8 cellular contexts compared by ENCODE assay signal in genomic region chr9:129414377-129415021, GRCh38.
DNase-seq lines count a peak whose midpoint lies in the region; FAIRE-seq and TF ChIP-seq lines count a peak whose summit lies in the region.

No MANE protein-coding gene starts in this region.

- H3K23ac ChIP-seq in H1 (ENCODE audit: insufficient read length) = no peak overlapping the region

- POLR2A ChIA-PET in H1 (lab: Charles Lee; ENCODE audit: partially characterized antibody) = interaction anchor here (1.0 to 1.9 kb wide), 3 partner anchors 16 to 82 kb away, joined by 3 to 5 read pairs (median 4); no protein-coding TSS in a partner anchor

- H3K27ac ChIP-seq in H1 (ENCODE audit: low read depth, low read length) (peak overlapping the region; percentile 97; the same call in 1 of the 2 replicates), muscle layer of duodenum (ENCODE audit: low read length) (peak overlapping the region; percentile 90), transverse colon (peak overlapping the region; percentile 97 to 100 (median 99))

- CTCF ChIA-PET in H1 (lab: Charles Lee; ENCODE audit: partially characterized antibody) = interaction anchor here (1.3 to 2.0 kb wide), 2 partner anchors 23 to 242 kb away, joined by 3 to 8 read pairs; no protein-coding TSS in a partner anchor

- H3K56ac ChIP-seq in H1 (replicated peaks; ENCODE audit: insufficient read length, low read depth, low read length) = no peak overlapping the region

- no peak overlapping the region for H3K14ac ChIP-seq in H1 (ENCODE audit: insufficient read length)

- H4K8ac ChIP-seq in H1 (ENCODE audit: extremely low read depth, insufficient read depth, low read length) = peak overlapping the region; percentile 99

- DNase-seq in activated T-cell treated with anti-CD3 and anti-CD28 coated beads for 1 hour (ENCODE audit: low read depth) = peak; percentile 30
- DNase-seq in activated T-cell treated with anti-CD3 and anti-CD28 coated beads, Interleukin-2, amount 50 U/mL, for 48 hours = no peak
- DNase-seq in activated CD4-positive, alpha-beta T cell treated with anti-CD3 and anti-CD28 coated beads for 1 hour = peak; percentile 36
- DNase-seq in H1 (ENCODE audit: low read depth in 1 of 2, low spot score in 2 of 2) = no peak
- peak; percentile 45 for DNase-seq in transverse colon
- DNase-seq in NCI-H2171 (lab: John Stamatoyannopoulos, UW) = no peak
- no peak for DNase-seq in NCI-H2029 treated with DMSO at 0.1 percent for 48 hours (lab: John Stamatoyannopoulos, UW)

- H3K79me1 ChIP-seq in H1 (ENCODE audit: low read depth, low read length) = no peaks in the 10 kb centered on the region

- peak overlapping the region; percentile 92 for H2BK120ac ChIP-seq in H1 (replicated peaks; ENCODE audit: low read depth, low read length)

- H2AK5ac ChIP-seq in H1 (ENCODE audit: low read depth, low read length) = 0 out of 2 replicates have a peak overlapping the region, but pooled peaks have one; percentile 70

- H2BK20ac ChIP-seq in H1 (ENCODE audit: low read length) = no peak overlapping the region

- no peak overlapping the region for H2AFZ ChIP-seq in H1 (ENCODE audit: low read length)

- H2BK12ac ChIP-seq in H1 (ENCODE audit: low read depth, low read length) = peak overlapping the region; percentile 18; the same call in 1 of the 2 replicates

- H2BK5ac ChIP-seq in H1 (ENCODE audit: low read depth, low read length) = no peak overlapping the region

- WGBS in H1 (ENCODE audit: extremely low coverage in 1 of 2, insufficient coverage in 1 of 2, insufficient read length in 1 of 2, insufficient replicate concordance in 2 of 2, low coverage in 1 of 2, low lambda C conversion rate in 2 of 2, missing lambda C conversion rate in 1 of 2), 2 experiments = 34% methylated on average over 30 of the region's 32 CpGs; no CpG with 5 or more reads in 1 of the 2 experiments
- WGBS in transverse colon (ENCODE audit: low coverage in 1 of 2), 2 donors = 41% methylated on average over 32 of the region's 32 CpGs; no CpG with 5 or more reads in 1 of the 2 donors

- peak overlapping the region; percentile 13 to 88 (median 34); a peak in 6 of 8 replicates for H3K4me3 ChIP-seq in H1 (ENCODE audit: extremely low read depth in 1 of 4, insufficient read depth in 2 of 4, low read depth in 3 of 4, low read length in 4 of 4)
- peak overlapping the region; percentile 37 to 57 for H3K4me3 ChIP-seq in muscle layer of duodenum (ENCODE audit: low read depth in 1 of 2, low read length in 2 of 2)
- H3K4me3 ChIP-seq in transverse colon = peak overlapping the region in 3 of 4 donors; percentile 49 to 63 (median 62)

- peak overlapping the region; percentile 69 to 89 for H3K4me2 ChIP-seq in H1 (ENCODE audit: insufficient read depth in 1 of 2, low read depth in 2 of 2, low read length in 2 of 2)

- H3K36me3 ChIP-seq in H1 (ENCODE audit: control insufficient read depth in 2 of 4, insufficient read depth in 4 of 4, low read length in 3 of 4) (no peaks in the 10 kb centered on the region), muscle layer of duodenum (ENCODE audit: control insufficient read depth in 1 of 2, insufficient read depth in 2 of 2, low read length in 2 of 2) (no peaks in the 10 kb centered on the region), transverse colon (no peaks in the 10 kb centered on the region)

- TF ChIP-seq EP300 in H1 (IDR thresholded peaks at IDR 0.05; ENCODE audit: borderline replicate concordance in 1 of 2, low read depth in 2 of 2, low read length in 2 of 2) (no peak), transverse colon (IDR thresholded peaks at IDR 0.05; ENCODE audit: low read depth) (no peak)

- intact Hi-C loops in transverse colon (cut with DNase I; ENCODE audit: low total_unique reads) = no loop called here

- no peak for TF ChIP-seq RAD21 in H1 (IDR thresholded peaks at IDR 0.05 in 1 of 2, conservative IDR thresholded peaks at IDR 0.05 in 1 of 2; ENCODE audit: low read depth in 2 of 2, low read length in 2 of 2)

- H4K20me1 ChIP-seq in H1 (replicated peaks in 1 of 2; ENCODE audit: control insufficient read depth in 1 of 2, insufficient read depth in 2 of 2, low read length in 2 of 2) = peaks cover 0 to 4% of the 10 kb centered on the region in 2 experiments

- FAIRE-seq in H1 (lab: Jason Lieb, UNC) = no peak

- H4K5ac ChIP-seq in H1 (ENCODE audit: insufficient read length, low read depth, low read length) = peak overlapping the region; percentile 70

- H3K27me3 ChIP-seq in H1 (replicated peaks in 1 of 4; ENCODE audit: control insufficient read depth in 3 of 4, extremely low read depth in 1 of 4, insufficient read depth in 3 of 4, low read length in 3 of 4) (peaks cover 0 to 6% (median 0%) of the 10 kb centered on the region in 4 experiments; a peak in 5 of 7 replicates), muscle layer of duodenum (ENCODE audit: low read depth, low read length) (no peaks in the 10 kb centered on the region), transverse colon (no peaks in the 10 kb centered on the region)

- H3K79me2 ChIP-seq in H1 (ENCODE audit: control insufficient read depth in 1 of 2, insufficient read depth in 2 of 2, low read length in 2 of 2) = no peaks in the 10 kb centered on the region

- H2BK15ac ChIP-seq in H1 (ENCODE audit: low read length) = peak overlapping the region; percentile 99

- in situ Hi-C loops in transverse colon (cut with MboI; ENCODE audit: low pct_ligation_motif_present in 1 of 4, low pct_unique_long_range_greater_than_20kb in 1 of 4, low sequenced_read_pairs in 3 of 4) = no loop called here

- peaks cover 7% of the 10 kb centered on the region; the same call in 1 of the 2 replicates for H3K23me2 ChIP-seq in H1 (ENCODE audit: low read depth, low read length)

- no peak for TF ChIP-seq CTCF in H1 (IDR thresholded peaks at IDR 0.05; ENCODE audit: control extremely low read depth in 1 of 3, insufficient read depth in 1 of 3, low read depth in 1 of 3, low read length in 3 of 3)
- no peak for TF ChIP-seq CTCF in transverse colon (IDR thresholded peaks at IDR 0.05)

- H3K4me1 ChIP-seq in H1 (replicated peaks in 1 of 4; ENCODE audit: control insufficient read depth in 3 of 4, insufficient read depth in 4 of 4, low read length in 3 of 4) (peaks cover 0 to 24% (median 18%) of the 10 kb centered on the region in 4 experiments; a peak in 6 of 7 replicates), muscle layer of duodenum (ENCODE audit: control insufficient read depth in 1 of 2, insufficient read depth in 2 of 2, low read length in 2 of 2) (peaks cover 7 to 20% of the 10 kb centered on the region in 2 donors), transverse colon (peaks cover 18 to 27% (median 26%) of the 10 kb centered on the region in 4 donors)

- H3K9me3 ChIP-seq in H1 (ENCODE audit: insufficient read depth in 2 of 2, low read depth in 1 of 2, low read length in 1 of 2) (peaks cover 0 to 5% of the 10 kb centered on the region in 2 experiments; a peak in 2 of 4 replicates), muscle layer of duodenum (ENCODE audit: control insufficient read depth in 1 of 2, low read length in 2 of 2) (no peaks in the 10 kb centered on the region), transverse colon (no peaks in the 10 kb centered on the region)

- peak overlapping the region in 2 of 4 experiments; percentile 74 to 88; a peak in 2 of 7 replicates for H3K9ac ChIP-seq in H1 (replicated peaks in 1 of 4; ENCODE audit: extremely low read depth in 1 of 4, low read depth in 3 of 4, low read length in 3 of 4)

- peak overlapping the region; percentile 91 for H4K91ac ChIP-seq in H1 (replicated peaks; ENCODE audit: insufficient read length, low read length)

- TF ChIP-seq POLR2A in H1 (IDR thresholded peaks at IDR 0.05; ENCODE audit: control extremely low read depth in 1 of 2, low read depth in 2 of 2, low read length in 2 of 2) (no peak), transverse colon (IDR thresholded peaks at IDR 0.05) (no peak)

- no peak overlapping the region for H3K4ac ChIP-seq in H1 (replicated peaks; ENCODE audit: insufficient read length, low read depth, low read length)

- peak overlapping the region; percentile 87; the same call in 1 of the 2 replicates for H3K18ac ChIP-seq in H1 (ENCODE audit: extremely low read depth, low read length)

TF ChIP-seq in H1, 55 proteins besides CTCF, POLR2A, EP300 and RAD21:
- TF ChIP-seq EGR1 (IDR thresholded peaks at IDR 0.05; ENCODE audit: borderline replicate concordance, low read depth, low read length) = no peak
- TF ChIP-seq ZNF274 (IDR thresholded peaks at IDR 0.05; ENCODE audit: borderline replicate concordance, extremely low read depth, low read length) = no peak
- no peak for TF ChIP-seq HDAC6 (IDR thresholded peaks at IDR 0.05; ENCODE audit: low read depth, low read length)
- TF ChIP-seq SP2 (IDR thresholded peaks at IDR 0.05; ENCODE audit: low read length) = no peak
- no peak for TF ChIP-seq TAF1 (IDR thresholded peaks at IDR 0.05; ENCODE audit: low read depth, low read length)
- no peak for TF ChIP-seq JUND (IDR thresholded peaks at IDR 0.05; ENCODE audit: low read length)
- no peak for TF ChIP-seq KDM1A (IDR thresholded peaks at IDR 0.05; ENCODE audit: borderline replicate concordance, low read length)
- no peak for TF ChIP-seq SRF (IDR thresholded peaks at IDR 0.05; ENCODE audit: low read depth, low read length)
- TF ChIP-seq POLR2AphosphoS5 (IDR thresholded peaks at IDR 0.05; ENCODE audit: low read depth, low read length) = no peak
- TF ChIP-seq BCL11A (IDR thresholded peaks at IDR 0.05; ENCODE audit: low read depth in 2 of 2, low read length in 2 of 2) = no peak
- TF ChIP-seq CHD2 (IDR thresholded peaks at IDR 0.05; ENCODE audit: low read length) = no peak
- TF ChIP-seq EZH2 (IDR thresholded peaks at IDR 0.05; ENCODE audit: low read depth, low read length, severe bottlenecking) = no peak
- no peak for TF ChIP-seq SIX5 (IDR thresholded peaks at IDR 0.05; ENCODE audit: low read depth, low read length)
- TF ChIP-seq KDM4A (IDR thresholded peaks at IDR 0.05; ENCODE audit: low read depth, low read length, severe bottlenecking) = no peak
- no peak for TF ChIP-seq RXRA (IDR thresholded peaks at IDR 0.05; ENCODE audit: insufficient read depth, low read depth, low read length)
- TF ChIP-seq TCF12 (IDR thresholded peaks at IDR 0.05; ENCODE audit: low read depth, low read length) = no peak

Comparison
In these comparisons a context has a peak if more than half of its experiments do, and no peak if none do; other contexts are left out.
1. DNase-seq: peak in activated T-cell treated with anti-CD3 and anti-CD28 coated beads for 1 hour (single experiment), activated CD4-positive, alpha-beta T cell treated with anti-CD3 and anti-CD28 coated beads for 1 hour (single experiment) and transverse colon (single experiment); none in activated T-cell treated with anti-CD3 and anti-CD28 coated beads, Interleukin-2, amount 50 U/mL, for 48 hours (0 of 2), H1 (0 of 2), NCI-H2171 (single experiment) and NCI-H2029 treated with DMSO at 0.1 percent for 48 hours (single experiment).
2. Peak in every context shown above with its lines, with median percentiles within 50 percentile points of each other: H3K27ac ChIP-seq and H3K4me3 ChIP-seq.